ENCODE assay signal across 25 cellular contexts in the genomic region with DNA sequence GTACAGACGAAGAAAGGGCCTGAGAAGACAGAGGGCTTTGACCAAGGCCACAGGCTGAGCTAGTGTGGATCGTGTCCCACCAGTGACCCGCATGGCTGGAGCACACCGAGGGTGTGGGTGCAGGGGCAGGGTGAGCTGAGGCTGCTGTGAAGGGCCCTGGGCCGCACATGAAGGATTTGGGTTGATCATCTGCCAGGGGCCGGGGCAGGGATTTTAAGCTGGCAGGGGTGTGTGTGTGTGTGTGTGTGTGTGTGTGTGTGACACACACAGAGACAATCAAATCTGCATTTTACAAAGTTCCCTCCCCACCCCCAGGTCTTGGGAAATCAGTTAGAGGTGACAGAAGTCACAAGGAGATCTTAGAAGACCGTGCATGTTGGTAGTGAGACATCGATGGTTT.
"Had no signal": no experiment of that assay in that cellular context is flagged by ENCODE, and none has a peak within 500 bp of the region (broad histone marks: within the 10 kb centered on the region; RNA-seq: fewer than 3 reads in every experiment).

No MANE protein-coding gene starts in this region.

- H3K4me3 Mint-ChIP-seq: dendritic cell treated with granulocyte-macrophage colony-stimulating factor and Interleukin-4, amounts not matched to agents 40 ng/mL and 50 ng/mL, for 4 days; naive thymus-derived CD8-positive, alpha-beta T cell; nephron progenitor cell had no signal

- H3K4me1 Mint-ChIP-seq: naive thymus-derived CD8-positive, alpha-beta T cell had no signal

- DNase-seq: colonic mucosa; effector CD8-positive, alpha-beta T cell; foreskin keratinocyte; kidney glomerular epithelial cell; left colon; left ventricle myocardium inferior; lower lobe of right lung; naive thymus-derived CD8-positive, alpha-beta T cell; nephron progenitor cell; small intestine; stimulated activated CD4-positive, alpha-beta T cell treated with anti-CD3 and anti-CD28 coated beads, Interleukin-15, amount 100 ng/mL, for 24 hours; stimulated activated CD4-positive, alpha-beta T cell treated with anti-CD3 and anti-CD28 coated beads, Interleukin-2, amount 100 ng/mL, for 48 hours; stimulated activated naive CD4-positive, alpha-beta T cell treated with Interleukin-2 at 50 U/mL for 16 hours; stomach; thyroid gland; trophoblast cell had no signal

- H3K9me3 ChIP-seq: colonic mucosa, esophagus muscularis mucosa, gastroesophageal sphincter, heart left ventricle, left ventricle myocardium inferior, lower lobe of right lung, neutrophil, right lobe of liver, stomach, thyroid gland had no signal

- H3K36me3 ChIP-seq: colonic mucosa, esophagus muscularis mucosa, gastroesophageal sphincter, heart left ventricle, left ventricle myocardium inferior, lower lobe of right lung, neutrophil, right lobe of liver, stomach, thyroid gland had no signal

- H3K27me3 ChIP-seq: colonic mucosa, hepatocyte, right lobe of liver, thyroid gland had no signal

- ATAC-seq: foreskin keratinocyte; gastroesophageal sphincter; heart left ventricle; left colon; lower lobe of right lung; naive thymus-derived CD8-positive, alpha-beta T cell; right lobe of liver had no signal

- H3K79me2 ChIP-seq: hepatocyte, parathyroid adenoma had no signal

- H3K27ac ChIP-seq: colonic mucosa, esophagus muscularis mucosa, foreskin keratinocyte, gastroesophageal sphincter, heart left ventricle, hepatocyte, left ventricle myocardium inferior, lower lobe of right lung, neutrophil, parathyroid adenoma, right lobe of liver, thyroid gland had no signal

- H3K4me2 ChIP-seq: hepatocyte had no signal

- H3K27ac Mint-ChIP-seq: dendritic cell treated with granulocyte-macrophage colony-stimulating factor and Interleukin-4, amounts not matched to agents 40 ng/mL and 50 ng/mL, for 4 days; progenitor cell of endocrine pancreas had no signal

- H3K4me3 ChIP-seq: colonic mucosa, esophagus muscularis mucosa, gastroesophageal sphincter, heart left ventricle, hepatocyte, left ventricle myocardium inferior, lower lobe of right lung, right lobe of liver, stomach, thyroid gland had no signal

- H3K36me3 Mint-ChIP-seq: naive thymus-derived CD8-positive, alpha-beta T cell had no signal

- H2AFZ ChIP-seq: hepatocyte, parathyroid adenoma had no signal

- H3K9ac ChIP-seq: parathyroid adenoma had no signal

- H3K9me3 Mint-ChIP-seq: dendritic cell treated with granulocyte-macrophage colony-stimulating factor and Interleukin-4, amounts not matched to agents 40 ng/mL and 50 ng/mL, for 4 days; naive thymus-derived CD8-positive, alpha-beta T cell; nephron progenitor cell had no signal

- H3K4me1 ChIP-seq: colonic mucosa, esophagus muscularis mucosa, foreskin keratinocyte, gastroesophageal sphincter, heart left ventricle, left ventricle myocardium inferior, lower lobe of right lung, parathyroid adenoma, right lobe of liver, thyroid gland had no signal
